Comparison of ENCODE assay signal across 17 cellular contexts in genomic region chr15:75089781-75090734, GRCh38.
DNase-seq lines count a peak whose midpoint lies in the region; ATAC-seq and TF ChIP-seq lines count a peak whose summit lies in the region.
"Had no signal": no experiment of that assay in that cellular context is flagged by ENCODE, and none has a peak within 500 bp of the region (broad histone marks: within the 10 kb centered on the region; RNA-seq: fewer than 3 reads in every experiment).

No MANE protein-coding gene starts in this region.

- H3K4me1 ChIP-seq in gastrocnemius medialis, result no peaks in the 10 kb centered on the region
- H3K4me1 ChIP-seq: colonic mucosa had no signal

- intact Hi-C loops in gastrocnemius medialis (cut with DNase I; ENCODE audit: low total_unique reads), result no loop called here

- H3K27me3 ChIP-seq in gastrocnemius medialis, result no peaks in the 10 kb centered on the region
- H3K27me3 ChIP-seq: BLaER1 treated with 17β-estradiol and CSF1 and Interleukin-3, amounts not matched to agents 10 nM and 100 nM; colonic mucosa had no signal

- TF ChIP-seq POLR2A in NB4 (IDR thresholded peaks at IDR 0.05; ENCODE audit: extremely low read depth, insufficient read length), result no peak
- peak in 1 of 2 donors; percentile 24 for TF ChIP-seq POLR2A in gastrocnemius medialis (IDR thresholded peaks at IDR 0.05)

- in situ Hi-C loops in gastrocnemius medialis (cut with MboI; ENCODE audit: low sequenced_read_pairs in 4 of 4), result no loop called here

- H3K36me3 ChIP-seq in gastrocnemius medialis, result no peaks in the 10 kb centered on the region
- H3K36me3 ChIP-seq: BLaER1 treated with 17β-estradiol and CSF1 and Interleukin-3, amounts not matched to agents 10 nM and 100 nM; colonic mucosa had no signal

- DNase-seq in NB4 (ENCODE audit: low read depth) (peak; percentile 75), cardiac fibroblast (ENCODE audit: low read depth in 2 of 2) (peak; percentile 88 to 95), iris pigment epithelial cell (ENCODE audit: low read depth) (peak; percentile 55), gastrocnemius medialis (peak in 1 of 2 donors; percentile 20), NCI-H2227 (lab: John Stamatoyannopoulos, UW; ENCODE audit: unreplicated experiment) (no peak), hypothalamus (lab: John Stamatoyannopoulos, UW) (no peak)
- DNase-seq: activated CD4-positive, alpha-beta T cell treated with anti-CD3 and anti-CD28 coated beads for 36 hours; activated gamma-delta T cell; colonic mucosa; NCI-H1092 treated with DMSO at 0.1 percent for 48 hours; NCI-H69 had no signal

- peak overlapping the region; percentile 53 to 67 (median 60) for H3K27ac ChIP-seq in gastrocnemius medialis
- H3K27ac ChIP-seq: colonic mucosa, HL-60, SK-N-MC had no signal

- no peak overlapping the region for H3K4me3 ChIP-seq in NB4 (ENCODE audit: low read depth, low read length)
- no peak overlapping the region for H3K4me3 ChIP-seq in cardiac fibroblast (replicated peaks in 1 of 2; ENCODE audit: low read depth in 2 of 2, low read length in 2 of 2)
- H3K4me3 ChIP-seq in gastrocnemius medialis, result no peak overlapping the region
- H3K4me3 ChIP-seq: BLaER1 treated with 17β-estradiol and CSF1 and Interleukin-3, amounts not matched to agents 10 nM and 100 nM; colonic mucosa; SK-N-MC; skin epidermis had no signal

- ATAC-seq in gastrocnemius medialis, result peak; percentile 70 to 80
- no peak for ATAC-seq in GM18861 (IDR thresholded peaks at IDR 0.05; ENCODE audit: unreplicated experiment)
- ATAC-seq in HG03439 (IDR thresholded peaks at IDR 0.05; ENCODE audit: unreplicated experiment), result no peak
- ATAC-seq: activated CD4-positive, alpha-beta T cell treated with anti-CD3 and anti-CD28 coated beads for 36 hours had no signal

- TF ChIP-seq CTCF in NB4 (IDR thresholded peaks at IDR 0.05; ENCODE audit: low read depth, low read length) (no peak), cardiac fibroblast (IDR thresholded peaks at IDR 0.05; ENCODE audit: low read depth, low read length) (no peak), gastrocnemius medialis (IDR thresholded peaks at IDR 0.05 in 4 of 5, conservative IDR thresholded peaks at IDR 0.05 in 1 of 5) (no peak)

- no peaks in the 10 kb centered on the region for H3K9me3 ChIP-seq in gastrocnemius medialis
- H3K9me3 ChIP-seq: colonic mucosa had no signal

Comparison
In these comparisons a context has a peak if more than half of its experiments do, and no peak if none do; other contexts are left out.
1. DNase-seq: peak in NB4 (single experiment), cardiac fibroblast (2 of 2) and iris pigment epithelial cell (single experiment); none in NCI-H2227 (single experiment) and hypothalamus (0 of 51).
2. ATAC-seq: peak in gastrocnemius medialis (2 of 2); none in GM18861 (single experiment) and HG03439 (single experiment).